Comparison of ENCODE assay signal across 35 cellular contexts in genomic region chr17:60073063-60073462, GRCh38.
"Had no signal": no experiment of that assay in that cellular context is flagged by ENCODE, and none has a peak within 500 bp of the region (broad histone marks: within the 10 kb centered on the region; RNA-seq: fewer than 3 reads in every experiment).

No MANE protein-coding gene starts in this region.

- H3K9me3 ChIP-seq: MG63 had no signal

- H3K4me3 ChIP-seq: MG63 had no signal

- H3K27me3 ChIP-seq: MG63 had no signal

- DNase-seq: Karpas-422, Kasumi-1, MG63, MV-4-11, NCI-H1048, NCI-H1092, NCI-H1092 treated with DMSO at 0.1 percent for 48 hours, NCI-H1105, NCI-H1105 treated with DMSO at 0.1 percent for 48 hours, NCI-H1417, NCI-H1417 treated with DMSO at 0.1 percent for 48 hours, NCI-H1436, NCI-H1436 treated with DMSO at 0.1 percent for 48 hours, NCI-H146, NCI-H1694, NCI-H1694 treated with DMSO at 0.1 percent for 48 hours, NCI-H187, NCI-H187 treated with DMSO at 0.1 percent for 48 hours, NCI-H1930, NCI-H2029, NCI-H2029 treated with DMSO at 0.1 percent for 48 hours, NCI-H2081, NCI-H2081 treated with DMSO at 0.1 percent for 48 hours, NCI-H2107, NCI-H2171, NCI-H2171 treated with DMSO at 0.1 percent for 48 hours, NCI-H2227 treated with DMSO at 0.1 percent for 48 hours, NCI-H226, NCI-H345, NCI-H446, NCI-H446 treated with DMSO at 0.1 percent for 48 hours, NCI-H510A, NCI-H510A treated with DMSO at 0.1 percent for 48 hours, NCI-H524, NCI-H524 treated with DMSO at 0.1 percent for 48 hours had no signal
